In the genomic region with DNA sequence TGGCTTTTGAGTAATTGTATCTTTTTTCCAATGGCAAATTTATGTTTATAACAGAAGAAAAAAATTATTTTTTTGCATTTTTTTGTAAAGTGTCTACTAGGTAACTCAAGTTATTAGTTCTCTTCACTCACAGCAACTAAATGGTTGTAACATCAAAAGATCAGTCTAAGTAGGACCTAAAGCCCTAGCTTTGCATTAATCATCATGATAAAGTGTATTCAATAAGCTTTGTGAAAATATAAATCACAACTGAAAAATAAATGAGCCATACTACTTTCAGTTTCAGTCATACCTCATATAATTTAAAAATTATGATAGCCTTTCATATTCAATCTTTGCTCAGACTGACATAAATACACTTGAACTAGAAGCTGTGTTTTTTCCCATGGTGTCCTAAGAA, we compare ENCODE assay signal across 16 cellular contexts. TPM values are rescaled to one million over a fixed set of nuclear protein-coding genes. Genes with fewer than 3 reads are reported as not detected.
DNase-seq lines count a peak whose midpoint lies in the region; ATAC-seq, FAIRE-seq and TF ChIP-seq lines count a peak whose summit lies in the region.
"Had no signal": no experiment of that assay in that cellular context is flagged by ENCODE, and none has a peak within 500 bp of the region (broad histone marks: within the 10 kb centered on the region; RNA-seq: fewer than 3 reads in every experiment).

No MANE protein-coding gene starts in this region.

- H3K9ac ChIP-seq in GM12878 (ENCODE audit: control insufficient read depth, insufficient read depth, low read length) = no peak overlapping the region
- no peak overlapping the region for H3K9ac ChIP-seq in mesendoderm (ENCODE audit: low read length)
- H3K9ac ChIP-seq: BLaER1 treated with 17β-estradiol and CSF1 and Interleukin-3, amounts not matched to agents 10 nM and 100 nM had no signal

- H2BK120ac ChIP-seq in mesendoderm (ENCODE audit: low read depth, low read length) = no peak overlapping the region

- no peak overlapping the region for H2AFZ ChIP-seq in GM12878 (ENCODE audit: control insufficient read depth, low read depth, low read length)

- TF ChIP-seq POLR2A in GM12878 (IDR thresholded peaks at IDR 0.05; ENCODE audit: low read depth, low read length) = no peak

- H3K27me3 Mint-ChIP-seq in activated CD8-positive, alpha-beta T cell treated with anti-CD3 and anti-CD28 coated beads for 36 hours = no peaks in the 10 kb centered on the region
- H3K27me3 Mint-ChIP-seq in activated CD8-positive, alpha-beta T cell treated with anti-CD3 and anti-CD28 coated beads, Interleukin-2, amount 10 ng/mL, durations not matched to agents 7 days and 5 days (ENCODE audit: low read depth) = no peaks in the 10 kb centered on the region
- H3K27me3 Mint-ChIP-seq in activated naive CD8-positive, alpha-beta T cell treated with anti-CD3 and anti-CD28 coated beads, Interleukin-2, amount 50 U/mL, for 24 hours = no peaks in the 10 kb centered on the region
- H3K27me3 Mint-ChIP-seq in activated naive CD8-positive, alpha-beta T cell treated with anti-CD3 and anti-CD28 coated beads for 36 hours = no peaks in the 10 kb centered on the region
- H3K27me3 Mint-ChIP-seq in T-helper 2 cell treated with Interferon-gamma antibody and Interleukin-4, amounts not matched to agents 5 μg/mL and 100 μg/mL, for 36 hours (ENCODE audit: low read depth) = no peaks in the 10 kb centered on the region
- H3K27me3 Mint-ChIP-seq: CD4-positive, CD25-positive, alpha-beta regulatory T cell had no signal

- H3K27ac ChIP-seq in GM12878 (ENCODE audit: control insufficient read depth, insufficient read depth) (no peak overlapping the region), mesendoderm (ENCODE audit: low read depth, low read length) (no peak overlapping the region)
- H3K27ac ChIP-seq: BLaER1 treated with 17β-estradiol and CSF1 and Interleukin-3, amounts not matched to agents 10 nM and 100 nM had no signal

- FAIRE-seq in GM12878 (lab: Jason Lieb, UNC) = no peak
- FAIRE-seq: H1, HepG2, HTR-8/SVneo had no signal

- no peak overlapping the region for H3K4ac ChIP-seq in mesendoderm (ENCODE audit: low read depth, low read length)

- no peak overlapping the region for H4K8ac ChIP-seq in mesendoderm (ENCODE audit: low read depth, low read length)

- no peak overlapping the region for H3K27ac Mint-ChIP-seq in activated CD8-positive, alpha-beta T cell treated with anti-CD3 and anti-CD28 coated beads for 36 hours
- H3K27ac Mint-ChIP-seq in activated CD8-positive, alpha-beta T cell treated with anti-CD3 and anti-CD28 coated beads, Interleukin-2, amount 10 ng/mL, durations not matched to agents 7 days and 5 days = no peak overlapping the region
- H3K27ac Mint-ChIP-seq in activated naive CD8-positive, alpha-beta T cell treated with anti-CD3 and anti-CD28 coated beads, Interleukin-2, amount 50 U/mL, for 24 hours = no peak overlapping the region
- H3K27ac Mint-ChIP-seq in activated naive CD8-positive, alpha-beta T cell treated with anti-CD3 and anti-CD28 coated beads for 36 hours = no peak overlapping the region
- H3K27ac Mint-ChIP-seq in T-helper 2 cell treated with Interferon-gamma antibody and Interleukin-4, amounts not matched to agents 5 μg/mL and 100 μg/mL, for 36 hours = no peak overlapping the region

- POLR2A ChIA-PET in activated CD8-positive, alpha-beta T cell treated with anti-CD3 and anti-CD28 coated beads for 36 hours (lab: Charles Lee) = no interaction called here
- POLR2A ChIA-PET in activated CD8-positive, alpha-beta T cell treated with anti-CD3 and anti-CD28 coated beads, Interleukin-2, amount 10 ng/mL, durations not matched to agents 7 days and 5 days (lab: Charles Lee) = no interaction called here
- POLR2A ChIA-PET in GM12878 (lab: Charles Lee) = no interaction called here

- no peak overlapping the region for H3K18ac ChIP-seq in mesendoderm (ENCODE audit: low read length)

- H3K4me3 ChIP-seq in GM12878 = no peak overlapping the region
- H3K4me3 ChIP-seq in mesendoderm (ENCODE audit: low read length) = no peak overlapping the region
- H3K4me3 ChIP-seq: BLaER1 treated with 17β-estradiol and CSF1 and Interleukin-3, amounts not matched to agents 10 nM and 100 nM; HAP-1 had no signal

- H3K36me3 ChIP-seq in GM12878 (ENCODE audit: control insufficient read depth in 2 of 2, insufficient read depth in 2 of 2, low read length in 1 of 2) = peaks cover 2 to 3% of the 10 kb centered on the region in 2 experiments; a peak in 3 of 4 replicates
- H3K36me3 ChIP-seq in mesendoderm (ENCODE audit: control insufficient read depth, insufficient read depth, low read length) = no peaks in the 10 kb centered on the region
- H3K36me3 ChIP-seq: HAP-1 had no signal

- H3K9me3 ChIP-seq in GM12878 (replicated peaks; ENCODE audit: control insufficient read depth, insufficient read depth, low read length) = no peaks in the 10 kb centered on the region
- H3K9me3 ChIP-seq: BLaER1 treated with 17β-estradiol and CSF1 and Interleukin-3, amounts not matched to agents 10 nM and 100 nM; HAP-1 had no signal

- H3K4me1 Mint-ChIP-seq in activated CD8-positive, alpha-beta T cell treated with anti-CD3 and anti-CD28 coated beads for 36 hours (ENCODE audit: low read depth) = peaks cover 44% of the 10 kb centered on the region
- peaks cover 30% of the 10 kb centered on the region for H3K4me1 Mint-ChIP-seq in activated CD8-positive, alpha-beta T cell treated with anti-CD3 and anti-CD28 coated beads, Interleukin-2, amount 10 ng/mL, durations not matched to agents 7 days and 5 days (ENCODE audit: low read depth)
- peaks cover 48% of the 10 kb centered on the region for H3K4me1 Mint-ChIP-seq in activated naive CD8-positive, alpha-beta T cell treated with anti-CD3 and anti-CD28 coated beads, Interleukin-2, amount 50 U/mL, for 24 hours
- H3K4me1 Mint-ChIP-seq in activated naive CD8-positive, alpha-beta T cell treated with anti-CD3 and anti-CD28 coated beads for 36 hours = peaks cover 52% of the 10 kb centered on the region
- peaks cover 26% of the 10 kb centered on the region for H3K4me1 Mint-ChIP-seq in T-helper 2 cell treated with Interferon-gamma antibody and Interleukin-4, amounts not matched to agents 5 μg/mL and 100 μg/mL, for 36 hours (ENCODE audit: low read depth)

- RAD21 ChIA-PET in GM12878 (lab: Charles Lee; ENCODE audit: unreplicated experiment) = no interaction called here

- no peak for TF ChIP-seq CTCF in activated CD8-positive, alpha-beta T cell treated with anti-CD3 and anti-CD28 coated beads for 36 hours (IDR thresholded peaks at IDR 0.05)
- no peak for TF ChIP-seq CTCF in GM12878 (IDR thresholded peaks at IDR 0.05 in 2 of 3, conservative IDR thresholded peaks at IDR 0.05 in 1 of 3; ENCODE audit: control insufficient read depth in 2 of 3, extremely low read depth in 1 of 3, insufficient read depth in 1 of 3, low read depth in 3 of 3, low read length in 3 of 3)

- TF ChIP-seq RAD21 in GM12878 (IDR thresholded peaks at IDR 0.05; ENCODE audit: insufficient read depth, low read depth, low read length) = no peak

- peaks cover 33% of the 10 kb centered on the region for H3K79me1 ChIP-seq in mesendoderm (ENCODE audit: low read length)

- H3K56ac ChIP-seq in mesendoderm (ENCODE audit: low read length) = no peak overlapping the region

- peak; percentile 47 for ATAC-seq in activated CD8-positive, alpha-beta T cell treated with anti-CD3 and anti-CD28 coated beads for 36 hours
- no peak for ATAC-seq in activated CD8-positive, alpha-beta T cell treated with anti-CD3 and anti-CD28 coated beads, Interleukin-2, amount 10 ng/mL, durations not matched to agents 7 days and 5 days
- ATAC-seq in activated naive CD8-positive, alpha-beta T cell treated with anti-CD3 and anti-CD28 coated beads, Interleukin-2, amount 50 U/mL, for 24 hours = peak; percentile 63
- peak; percentile 26 for ATAC-seq in GM12878
- ATAC-seq: HepG2 had no signal

- no peak overlapping the region for H2BK15ac ChIP-seq in mesendoderm (replicated peaks; ENCODE audit: low read depth)

- peaks cover 20% of the 10 kb centered on the region for H3K4me1 ChIP-seq in GM12878 (ENCODE audit: control insufficient read depth, insufficient read depth, low read length)
- no peaks in the 10 kb centered on the region for H3K4me1 ChIP-seq in mesendoderm (ENCODE audit: control insufficient read depth, low read depth, low read length)

- TF ChIP-seq EP300 in GM12878 (IDR thresholded peaks at IDR 0.05; ENCODE audit: borderline replicate concordance in 1 of 2, control insufficient read depth in 1 of 2, low read depth in 2 of 2, low read length in 2 of 2) = no peak

- intact Hi-C loops in activated CD8-positive, alpha-beta T cell treated with anti-CD3 and anti-CD28 coated beads for 36 hours (cut with micrococcal nuclease) = no loop called here
- intact Hi-C loops in GM12878 (cut with micrococcal nuclease; ENCODE audit: unreplicated experiment) = no loop called here

- BruUV-seq in GM12878 (replicated peaks; lab: Mats Ljungman, UMichigan) = no TSS peak

- 0 out of 2 replicates have a peak, but pooled peaks cover 2% of the 10 kb centered on the region for H4K20me1 ChIP-seq in GM12878 (ENCODE audit: control insufficient read depth, insufficient read depth)

- H3K4me2 ChIP-seq in GM12878 (ENCODE audit: control insufficient read depth, insufficient read depth) (peak overlapping the region; percentile 41; the same call in 1 of the 2 replicates), mesendoderm (ENCODE audit: low read length) (no peak overlapping the region)
- H3K4me2 ChIP-seq: BLaER1 treated with 17β-estradiol and CSF1 and Interleukin-3, amounts not matched to agents 10 nM and 100 nM had no signal

- in situ Hi-C loops in GM12878 (cut with MboI) = no loop called here

- no peak overlapping the region for H2BK5ac ChIP-seq in mesendoderm (ENCODE audit: low read length)

- no peaks in the 10 kb centered on the region for H3K9me3 Mint-ChIP-seq in activated CD8-positive, alpha-beta T cell treated with anti-CD3 and anti-CD28 coated beads for 36 hours
- no peaks in the 10 kb centered on the region for H3K9me3 Mint-ChIP-seq in activated CD8-positive, alpha-beta T cell treated with anti-CD3 and anti-CD28 coated beads, Interleukin-2, amount 10 ng/mL, durations not matched to agents 7 days and 5 days (ENCODE audit: insufficient read depth)
- no peaks in the 10 kb centered on the region for H3K9me3 Mint-ChIP-seq in activated naive CD8-positive, alpha-beta T cell treated with anti-CD3 and anti-CD28 coated beads, Interleukin-2, amount 50 U/mL, for 24 hours
- H3K9me3 Mint-ChIP-seq in activated naive CD8-positive, alpha-beta T cell treated with anti-CD3 and anti-CD28 coated beads for 36 hours = no peaks in the 10 kb centered on the region
- no peaks in the 10 kb centered on the region for H3K9me3 Mint-ChIP-seq in T-helper 2 cell treated with Interferon-gamma antibody and Interleukin-4, amounts not matched to agents 5 μg/mL and 100 μg/mL, for 36 hours
- H3K9me3 Mint-ChIP-seq: CD4-positive, CD25-positive, alpha-beta regulatory T cell had no signal

- SMC1A ChIA-PET in GM12878 (lab: Charles Lee; ENCODE audit: uncharacterized antibody, unreplicated experiment) = interaction anchor here (1.0 kb wide), 1 partner anchor 13 kb away, joined by 3 read pairs; no protein-coding TSS in a partner anchor

- H3K36me3 Mint-ChIP-seq in activated CD8-positive, alpha-beta T cell treated with anti-CD3 and anti-CD28 coated beads for 36 hours (ENCODE audit: low read depth) = peaks cover 4% of the 10 kb centered on the region
- peaks cover 13% of the 10 kb centered on the region for H3K36me3 Mint-ChIP-seq in activated CD8-positive, alpha-beta T cell treated with anti-CD3 and anti-CD28 coated beads, Interleukin-2, amount 10 ng/mL, durations not matched to agents 7 days and 5 days (ENCODE audit: low read depth)
- H3K36me3 Mint-ChIP-seq in activated naive CD8-positive, alpha-beta T cell treated with anti-CD3 and anti-CD28 coated beads, Interleukin-2, amount 50 U/mL, for 24 hours (ENCODE audit: low read depth) = peaks cover 11% of the 10 kb centered on the region
- H3K36me3 Mint-ChIP-seq in activated naive CD8-positive, alpha-beta T cell treated with anti-CD3 and anti-CD28 coated beads for 36 hours = peaks cover 11% of the 10 kb centered on the region
- peaks cover 8% of the 10 kb centered on the region for H3K36me3 Mint-ChIP-seq in T-helper 2 cell treated with Interferon-gamma antibody and Interleukin-4, amounts not matched to agents 5 μg/mL and 100 μg/mL, for 36 hours (ENCODE audit: low read depth)
- H3K36me3 Mint-ChIP-seq: CD4-positive, CD25-positive, alpha-beta regulatory T cell had no signal

- H3K4me3 Mint-ChIP-seq in activated CD8-positive, alpha-beta T cell treated with anti-CD3 and anti-CD28 coated beads for 36 hours = no peak overlapping the region
- H3K4me3 Mint-ChIP-seq in activated CD8-positive, alpha-beta T cell treated with anti-CD3 and anti-CD28 coated beads, Interleukin-2, amount 10 ng/mL, durations not matched to agents 7 days and 5 days = no peak overlapping the region
- no peak overlapping the region for H3K4me3 Mint-ChIP-seq in activated naive CD8-positive, alpha-beta T cell treated with anti-CD3 and anti-CD28 coated beads, Interleukin-2, amount 50 U/mL, for 24 hours
- H3K4me3 Mint-ChIP-seq in activated naive CD8-positive, alpha-beta T cell treated with anti-CD3 and anti-CD28 coated beads for 36 hours = no peak overlapping the region
- no peak overlapping the region for H3K4me3 Mint-ChIP-seq in T-helper 2 cell treated with Interferon-gamma antibody and Interleukin-4, amounts not matched to agents 5 μg/mL and 100 μg/mL, for 36 hours

- H3K79me2 ChIP-seq in GM12878 (ENCODE audit: control insufficient read depth, insufficient read depth, low read length) (peaks cover 73% of the 10 kb centered on the region), mesendoderm (ENCODE audit: control insufficient read depth, insufficient read depth, low read length) (peaks cover 34% of the 10 kb centered on the region)

- DNase-seq in activated CD8-positive, alpha-beta T cell treated with anti-CD3 and anti-CD28 coated beads for 36 hours = no peak
- DNase-seq in activated CD8-positive, alpha-beta T cell treated with anti-CD3 and anti-CD28 coated beads, Interleukin-2, amount 10 ng/mL, durations not matched to agents 7 days and 5 days = no peak
- DNase-seq in activated naive CD8-positive, alpha-beta T cell treated with anti-CD3 and anti-CD28 coated beads, Interleukin-2, amount 50 U/mL, for 24 hours = no peak
- no peak for DNase-seq in activated naive CD8-positive, alpha-beta T cell treated with anti-CD3 and anti-CD28 coated beads for 36 hours
- DNase-seq in GM12878 (ENCODE audit: low read depth, low spot score) = no peak
- no peak for DNase-seq in mesendoderm
- no peak for DNase-seq in T-helper 2 cell treated with Interferon-gamma antibody and Interleukin-4, amounts not matched to agents 5 μg/mL and 100 μg/mL, for 36 hours (ENCODE audit: low spot score)
- DNase-seq: ACHN, DMS53, GF-D8 had no signal

- H4K5ac ChIP-seq in mesendoderm (ENCODE audit: low read length) = no peak overlapping the region

- H3K27me3 ChIP-seq in GM12878 (replicated peaks in 1 of 2; ENCODE audit: control insufficient read depth in 2 of 2, insufficient read depth in 2 of 2, low read length in 1 of 2) (no peaks in the 10 kb centered on the region), mesendoderm (ENCODE audit: insufficient read depth, low read length, poor library complexity) (no peaks in the 10 kb centered on the region)
- H3K27me3 ChIP-seq: BLaER1 treated with 17β-estradiol and CSF1 and Interleukin-3, amounts not matched to agents 10 nM and 100 nM had no signal

- CTCF ChIA-PET in activated CD8-positive, alpha-beta T cell treated with anti-CD3 and anti-CD28 coated beads for 36 hours (lab: Charles Lee) = interaction anchor here (1.3 kb wide), 1 partner anchor 12 kb away, joined by 4 read pairs; no protein-coding TSS in a partner anchor
- CTCF ChIA-PET in activated CD8-positive, alpha-beta T cell treated with anti-CD3 and anti-CD28 coated beads, Interleukin-2, amount 10 ng/mL, durations not matched to agents 7 days and 5 days (lab: Charles Lee) = no interaction called here
- CTCF ChIA-PET in GM12878 (lab: Yijun Ruan, JAX) = interaction anchor here (0.6 to 1.2 kb wide), 2 partner anchors 96 to 460 kb away, joined by 3 to 5 read pairs; no protein-coding TSS in a partner anchor

- no peak overlapping the region for H2AK5ac ChIP-seq in mesendoderm (ENCODE audit: low read length)

- H3K23ac ChIP-seq in mesendoderm (ENCODE audit: low read length) = no peak overlapping the region

RNA-seq across cellular contexts. Expression of gene TAF5L, which starts 6.9 kb away (rescaled TPM):
- 10 to 100 TPM; 17.7 to 19.5 TPM for total RNA-seq in activated CD8-positive, alpha-beta T cell treated with anti-CD3 and anti-CD28 coated beads for 36 hours
- 10 to 100 TPM; 30.2 to 30.7 TPM for total RNA-seq in activated CD8-positive, alpha-beta T cell treated with anti-CD3 and anti-CD28 coated beads, Interleukin-2, amount 10 ng/mL, durations not matched to agents 7 days and 5 days
- total RNA-seq in activated naive CD8-positive, alpha-beta T cell treated with anti-CD3 and anti-CD28 coated beads for 36 hours = 10 to 100 TPM; 28.0 to 32.2 TPM
- total RNA-seq in GM12878 (2013; cell fraction: nucleolus; rRNA removed) = 25.4 and 25.6 TPM in 2 replicates
- total RNA-seq in GM12878 (2014; rRNA removed) (18.9 and 25.7 TPM in 2 replicates), GM12878 (2014; rRNA removed; fragmentation: Illumina TruSeq; extraction: Trizol) (19.2 and 19.5 TPM in 2 replicates), GM12878 (2021) (24.8 and 26.2 TPM in 2 replicates)
- 10.4 TPM for polyA plus RNA-seq in GM12878 (2011; ENCODE audit: low read depth)
- polyA plus RNA-seq in GM12878 (2011; rRNA removed) (20.4 and 24.5 TPM in 2 replicates), GM12878 (2014; fragmentation: Illumina TruSeq; extraction: Trizol) (21.4 and 26.1 TPM in 2 replicates), GM12878 (2014; fragmentation: Nextera tagmentation; extraction: Ambion mirVana) (1 to 10 TPM; 1.1 to 1.3 TPM), GM12878 (2014; rRNA removed) (22.0 and 23.8 TPM in 2 replicates), GM12878 (2016; fragmentation: Nextera tagmentation; extraction: Ambion mirVana) (1 to 10 TPM; 2.4 to 3.7 TPM)
- polyA plus RNA-seq in GM12878 (2011; cell fraction: cytosol; rRNA removed) = 23.1 and 24.5 TPM in 2 replicates
- 21.6 and 22.7 TPM in 2 replicates for polyA plus RNA-seq in GM12878 (2011; cell fraction: nucleus; rRNA removed)
- 12.5 and 19.1 TPM in 2 replicates for polyA plus RNA-seq in GM12878 (2012)
- polyA minus RNA-seq in GM12878 (2011; rRNA and poly(A)+ RNA removed) = 30.9 and 37.3 TPM in 2 replicates
- 7.4 and 11.3 TPM in 2 replicates for polyA minus RNA-seq in GM12878 (2011; cell fraction: cytosol; rRNA and poly(A)+ RNA removed)
- polyA minus RNA-seq in GM12878 (2011; cell fraction: nucleus; rRNA and poly(A)+ RNA removed) = 13.7 and 35.4 TPM in 2 replicates
- polyA plus RNA-seq in mesendoderm (2013, experiment 1 of 2) = 22.2 TPM
- polyA plus RNA-seq in mesendoderm (2013, experiment 2 of 2) = 21.6 TPM

RNA-seq across cellular contexts. Expression of gene URB2, which starts 7.0 kb away (rescaled TPM):
- 10 to 100 TPM; 17.4 to 17.7 TPM for total RNA-seq in activated CD8-positive, alpha-beta T cell treated with anti-CD3 and anti-CD28 coated beads for 36 hours
- total RNA-seq in activated CD8-positive, alpha-beta T cell treated with anti-CD3 and anti-CD28 coated beads, Interleukin-2, amount 10 ng/mL, durations not matched to agents 7 days and 5 days = 10 to 100 TPM; 17.2 to 17.5 TPM
- total RNA-seq in activated naive CD8-positive, alpha-beta T cell treated with anti-CD3 and anti-CD28 coated beads for 36 hours = 10 to 100 TPM; 28.9 to 30.1 TPM
- total RNA-seq in GM12878 (2013; cell fraction: nucleolus; rRNA removed) = 26.6 and 28.7 TPM in 2 replicates
- total RNA-seq in GM12878 (2014; rRNA removed) (22.3 and 22.9 TPM in 2 replicates), GM12878 (2014; rRNA removed; fragmentation: Illumina TruSeq; extraction: Trizol) (16.6 and 18.4 TPM in 2 replicates), GM12878 (2021) (22.3 and 24.0 TPM in 2 replicates)
- polyA plus RNA-seq in GM12878 (2011; ENCODE audit: low read depth) = 4.6 TPM
- polyA plus RNA-seq in GM12878 (2011; rRNA removed) (9.6 and 13.6 TPM in 2 replicates), GM12878 (2014; fragmentation: Illumina TruSeq; extraction: Trizol) (12.2 and 14.3 TPM in 2 replicates), GM12878 (2014; fragmentation: Nextera tagmentation; extraction: Ambion mirVana) (1 to 10 TPM; 2.7 to 3.6 TPM), GM12878 (2014; rRNA removed) (15.5 and 16.2 TPM in 2 replicates), GM12878 (2016; fragmentation: Nextera tagmentation; extraction: Ambion mirVana) (10 to 100 TPM; 18.4 to 19.6 TPM)
- 12.8 and 15.0 TPM in 2 replicates for polyA plus RNA-seq in GM12878 (2011; cell fraction: cytosol; rRNA removed)
- polyA plus RNA-seq in GM12878 (2011; cell fraction: nucleus; rRNA removed) = 12.9 and 15.1 TPM in 2 replicates
- polyA plus RNA-seq in GM12878 (2012) = 5.8 and 6.1 TPM in 2 replicates
- 31.2 and 33.8 TPM in 2 replicates for polyA minus RNA-seq in GM12878 (2011; rRNA and poly(A)+ RNA removed)
- polyA minus RNA-seq in GM12878 (2011; cell fraction: cytosol; rRNA and poly(A)+ RNA removed) = 10.6 and 11.2 TPM in 2 replicates
- 14.6 and 32.5 TPM in 2 replicates for polyA minus RNA-seq in GM12878 (2011; cell fraction: nucleus; rRNA and poly(A)+ RNA removed)
- polyA plus RNA-seq in mesendoderm (2013, experiment 1 of 2) = 13.5 TPM
- polyA plus RNA-seq in mesendoderm (2013, experiment 2 of 2) = 13.5 TPM
